13 cellular contexts compared by ENCODE assay signal in the genomic region with DNA sequence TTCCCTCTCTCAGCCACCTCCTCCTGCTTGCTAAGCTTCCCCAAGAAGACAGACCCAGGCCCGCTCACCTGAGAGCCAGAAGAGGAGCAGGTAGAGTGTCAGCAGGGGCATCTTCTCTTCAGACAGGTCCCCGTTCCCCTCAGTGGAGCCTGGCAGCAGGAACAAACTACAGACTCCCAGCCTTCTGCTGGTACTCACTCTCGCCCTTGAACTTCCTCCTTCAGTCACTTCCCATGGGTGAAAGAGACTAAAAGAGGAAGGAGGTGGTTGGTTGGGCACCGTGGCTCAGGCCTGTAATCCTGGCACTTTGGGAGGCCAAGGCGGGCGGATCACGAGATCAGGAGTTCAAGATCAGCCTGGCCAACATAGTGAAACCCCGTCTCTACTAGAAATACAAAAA. TPM values are rescaled to one million over a fixed set of nuclear protein-coding genes. Genes with fewer than 3 reads are reported as not detected.
DNase-seq lines count a peak whose midpoint lies in the region; ATAC-seq and TF ChIP-seq lines count a peak whose summit lies in the region.
"Had no signal": no experiment of that assay in that cellular context is flagged by ENCODE, and none has a peak within 500 bp of the region (broad histone marks: within the 10 kb centered on the region; RNA-seq: fewer than 3 reads in every experiment).

A gene (minus strand): TSS at position 168 of the 400 bp plus-strand sequence. CDS start 57 bp downstream, at position 111.

- H3K36me3 Mint-ChIP-seq in activated T-helper 1 cell treated with anti-CD3 and anti-CD28 coated beads, Interleukin-12 subunit alpha, Interleukin-12 subunit beta, Interleukin-2, Interleukin-4 antibody, amounts not matched to agents 30 ng/mL and 10 ng/mL and 1 ng/mL, durations not matched to agents 14 hours and 24 hours and 36 hours (ENCODE audit: low read depth), result no peaks in the 10 kb centered on the region
- H3K36me3 Mint-ChIP-seq in progenitor cell of endocrine pancreas (ENCODE audit: insufficient read depth), result no peaks in the 10 kb centered on the region
- H3K36me3 Mint-ChIP-seq: activated CD4-positive, alpha-beta memory T cell treated with anti-CD3 and anti-CD28 coated beads for 36 hours had no signal

- in situ Hi-C loops in transverse colon (cut with MboI; ENCODE audit: low pct_ligation_motif_present in 1 of 4, low pct_unique_long_range_greater_than_20kb in 1 of 4, low sequenced_read_pairs in 3 of 4), result no loop called here

- no peaks in the 10 kb centered on the region for H3K36me3 ChIP-seq in right atrium auricular region
- H3K36me3 ChIP-seq in lower lobe of right lung, result no peaks in the 10 kb centered on the region
- H3K36me3 ChIP-seq in transverse colon, result no peaks in the 10 kb centered on the region
- H3K36me3 ChIP-seq in ovary, result no peaks in the 10 kb centered on the region
- H3K36me3 ChIP-seq: HAP-1 had no signal

- H3K27me3 Mint-ChIP-seq in activated T-helper 1 cell treated with anti-CD3 and anti-CD28 coated beads, Interleukin-12 subunit alpha, Interleukin-12 subunit beta, Interleukin-2, Interleukin-4 antibody, amounts not matched to agents 30 ng/mL and 10 ng/mL and 1 ng/mL, durations not matched to agents 14 hours and 24 hours and 36 hours (ENCODE audit: insufficient read depth), result peaks cover 20% of the 10 kb centered on the region
- H3K27me3 Mint-ChIP-seq in progenitor cell of endocrine pancreas, result peaks cover 23% of the 10 kb centered on the region

- no peak within 1 kb of the TSS for H3K4me3 Mint-ChIP-seq in activated T-helper 1 cell treated with anti-CD3 and anti-CD28 coated beads, Interleukin-12 subunit alpha, Interleukin-12 subunit beta, Interleukin-2, Interleukin-4 antibody, amounts not matched to agents 30 ng/mL and 10 ng/mL and 1 ng/mL, durations not matched to agents 14 hours and 24 hours and 36 hours
- H3K4me3 Mint-ChIP-seq in progenitor cell of endocrine pancreas (ENCODE audit: low read depth), result no peak within 1 kb of the TSS
- H3K4me3 Mint-ChIP-seq: activated CD4-positive, alpha-beta memory T cell treated with anti-CD3 and anti-CD28 coated beads for 36 hours; T-helper 1 cell treated with Interleukin-12 subunit alpha and Interleukin-12 subunit beta and Interleukin-4 antibody, amounts not matched to agents 30 μg/mL and 1 μg/mL, for 36 hours had no signal

- TF ChIP-seq CTCF in right atrium auricular region (IDR thresholded peaks at IDR 0.05) (no peak), lower lobe of right lung (IDR thresholded peaks at IDR 0.05) (no peak), transverse colon (IDR thresholded peaks at IDR 0.05) (no peak), progenitor cell of endocrine pancreas (IDR thresholded peaks at IDR 0.05; ENCODE audit: unreplicated experiment) (no peak), ovary (IDR thresholded peaks at IDR 0.05) (no peak)

- H3K9me3 Mint-ChIP-seq in activated T-helper 1 cell treated with anti-CD3 and anti-CD28 coated beads, Interleukin-12 subunit alpha, Interleukin-12 subunit beta, Interleukin-2, Interleukin-4 antibody, amounts not matched to agents 30 ng/mL and 10 ng/mL and 1 ng/mL, durations not matched to agents 14 hours and 24 hours and 36 hours, result no peaks in the 10 kb centered on the region
- H3K9me3 Mint-ChIP-seq in progenitor cell of endocrine pancreas (ENCODE audit: low read depth), result no peaks in the 10 kb centered on the region
- H3K9me3 Mint-ChIP-seq: activated CD4-positive, alpha-beta memory T cell treated with anti-CD3 and anti-CD28 coated beads for 36 hours; T-helper 1 cell treated with Interleukin-12 subunit alpha and Interleukin-12 subunit beta and Interleukin-4 antibody, amounts not matched to agents 30 μg/mL and 1 μg/mL, for 36 hours had no signal

- H3K4me3 ChIP-seq in right atrium auricular region (no peak within 1 kb of the TSS), lower lobe of right lung (peak within 1 kb of the TSS; percentile 42), transverse colon (no peak within 1 kb of the TSS), ovary (no peak within 1 kb of the TSS)
- H3K4me3 ChIP-seq: A549, HAP-1 had no signal

- H3K4me1 Mint-ChIP-seq in activated T-helper 1 cell treated with anti-CD3 and anti-CD28 coated beads, Interleukin-12 subunit alpha, Interleukin-12 subunit beta, Interleukin-2, Interleukin-4 antibody, amounts not matched to agents 30 ng/mL and 10 ng/mL and 1 ng/mL, durations not matched to agents 14 hours and 24 hours and 36 hours (ENCODE audit: low read depth), result no peaks in the 10 kb centered on the region
- H3K4me1 Mint-ChIP-seq in progenitor cell of endocrine pancreas (ENCODE audit: low read depth), result peaks cover 4% of the 10 kb centered on the region

- H3K4me1 ChIP-seq in right atrium auricular region, result no peaks in the 10 kb centered on the region
- peaks cover 16% of the 10 kb centered on the region for H3K4me1 ChIP-seq in lower lobe of right lung
- H3K4me1 ChIP-seq in transverse colon, result peaks cover 0 to 5% (median 2%) of the 10 kb centered on the region in 4 donors
- H3K4me1 ChIP-seq in ovary (ENCODE audit: insufficient read depth), result no peaks in the 10 kb centered on the region
- H3K4me1 ChIP-seq: A549, HAP-1 had no signal

- H3K27ac Mint-ChIP-seq in activated T-helper 1 cell treated with anti-CD3 and anti-CD28 coated beads, Interleukin-12 subunit alpha, Interleukin-12 subunit beta, Interleukin-2, Interleukin-4 antibody, amounts not matched to agents 30 ng/mL and 10 ng/mL and 1 ng/mL, durations not matched to agents 14 hours and 24 hours and 36 hours, result peak within 1 kb of the TSS; percentile 8
- no peak within 1 kb of the TSS for H3K27ac Mint-ChIP-seq in progenitor cell of endocrine pancreas
- H3K27ac Mint-ChIP-seq: activated CD4-positive, alpha-beta memory T cell treated with anti-CD3 and anti-CD28 coated beads for 36 hours; T-helper 1 cell treated with Interleukin-12 subunit alpha and Interleukin-12 subunit beta and Interleukin-4 antibody, amounts not matched to agents 30 μg/mL and 1 μg/mL, for 36 hours had no signal

- intact Hi-C loops in Right ventricle myocardium inferior (cut with DNase I) (no loop called here), lower lobe of right lung (cut with DNase I) (no loop called here), transverse colon (cut with DNase I; ENCODE audit: low total_unique reads) (no loop called here), ovary (cut with DNase I) (no loop called here)
- intact Hi-C loops in activated T-helper 1 cell treated with anti-CD3 and anti-CD28 coated beads, Interleukin-12 subunit alpha, Interleukin-12 subunit beta, Interleukin-2, Interleukin-4 antibody, amounts not matched to agents 30 ng/mL and 10 ng/mL and 1 ng/mL, durations not matched to agents 14 hours and 24 hours and 36 hours (cut with micrococcal nuclease), result no loop called here

- TF ChIP-seq EP300 in transverse colon (IDR thresholded peaks at IDR 0.05; ENCODE audit: low read depth) (no peak), ovary (IDR thresholded peaks at IDR 0.05) (no peak)

- no peaks in the 10 kb centered on the region for H3K27me3 ChIP-seq in right atrium auricular region
- peaks cover 5% of the 10 kb centered on the region for H3K27me3 ChIP-seq in lower lobe of right lung (ENCODE audit: low read depth)
- peaks cover 7% of the 10 kb centered on the region for H3K27me3 ChIP-seq in transverse colon
- H3K27me3 ChIP-seq in ovary, result no peaks in the 10 kb centered on the region

- peak; percentile 85 for DNase-seq in Right ventricle myocardium inferior (ENCODE audit: missing footprints)
- no peak for DNase-seq in right atrium auricular region (ENCODE audit: low spot score)
- no peak for DNase-seq in activated T-helper 1 cell treated with anti-CD3 and anti-CD28 coated beads, Interleukin-12 subunit alpha, Interleukin-12 subunit beta, Interleukin-2, Interleukin-4 antibody, amounts not matched to agents 30 ng/mL and 10 ng/mL and 1 ng/mL, durations not matched to agents 14 hours and 24 hours and 36 hours (ENCODE audit: low spot score)
- DNase-seq in lower lobe of right lung, result peak; percentile 76
- DNase-seq in transverse colon, result peak; percentile 24
- DNase-seq in NCI-H1930 (lab: John Stamatoyannopoulos, UW), result no peak
- DNase-seq in progenitor cell of endocrine pancreas (ENCODE audit: low spot score, unreplicated experiment), result no peak
- DNase-seq in ovary, result no peak
- DNase-seq: activated CD4-positive, alpha-beta memory T cell treated with anti-CD3 and anti-CD28 coated beads for 36 hours; NCI-H2029 had no signal

- ATAC-seq in Right ventricle myocardium inferior, result peak; percentile 60
- peak; percentile 66 to 75 for ATAC-seq in lower lobe of right lung
- ATAC-seq: A549 had no signal

- no peaks in the 10 kb centered on the region for H3K9me3 ChIP-seq in right atrium auricular region
- no peaks in the 10 kb centered on the region for H3K9me3 ChIP-seq in lower lobe of right lung
- no peaks in the 10 kb centered on the region for H3K9me3 ChIP-seq in transverse colon
- no peaks in the 10 kb centered on the region for H3K9me3 ChIP-seq in ovary
- H3K9me3 ChIP-seq: A549, HAP-1 had no signal

- no peak for TF ChIP-seq POLR2A in transverse colon (IDR thresholded peaks at IDR 0.05)
- no peak for TF ChIP-seq POLR2A in ovary (IDR thresholded peaks at IDR 0.05)

- H3K27ac ChIP-seq in right atrium auricular region, result no peak within 1 kb of the TSS
- peak within 1 kb of the TSS; percentile 24 for H3K27ac ChIP-seq in lower lobe of right lung
- peak within 1 kb of the TSS in 1 of 4 donors; percentile 17 for H3K27ac ChIP-seq in transverse colon
- no peak within 1 kb of the TSS for H3K27ac ChIP-seq in ovary
- H3K27ac ChIP-seq: A549 had no signal

- 56% methylated on average over 8 of the region's 8 CpGs; no CpG with 5 or more reads in 1 of the 2 donors for WGBS in transverse colon (ENCODE audit: low coverage in 1 of 2), 2 donors
- 77 to 83% (median 78%) methylated on average over 8 of the region's 8 CpGs for WGBS in ovary, 3 donors

RNA-seq across cellular contexts. Expression of the gene that starts here (rescaled TPM):
- total RNA-seq in Right ventricle myocardium inferior (0.35 TPM), right atrium auricular region (under 1 TPM in 1 of 2 donors, not detected in 1; 0.71 TPM), lower lobe of right lung (66.2 TPM), transverse colon (10 to 100 TPM in 1 of 4 donors, 1 to 10 TPM in 2, under 1 TPM in 1; 0.40 to 37.8 (median 3.7) TPM), progenitor cell of endocrine pancreas (not detected in 2 replicates), ovary (1 to 10 TPM in 2 of 7 donors, under 1 TPM in 4, not detected in 1; 0.23 to 3.9 (median 0.34) TPM)
- total RNA-seq in activated T-helper 1 cell treated with anti-CD3 and anti-CD28 coated beads, Interleukin-12 subunit alpha, Interleukin-12 subunit beta, Interleukin-2, Interleukin-4 antibody, amounts not matched to agents 30 ng/mL and 10 ng/mL and 1 ng/mL, durations not matched to agents 14 hours and 24 hours and 36 hours, result not detected in 2 replicates
- 1 to 10 TPM in 1 of 2 donors, under 1 TPM in 1; 0.36 to 2.6 TPM for polyA plus RNA-seq in ovary
- total RNA-seq: activated CD4-positive, alpha-beta memory T cell treated with anti-CD3 and anti-CD28 coated beads for 36 hours had no signal
- polyA plus RNA-seq: A549 had no signal

Comparison
In these comparisons a context has a peak if more than half of its experiments do, and no peak if none do; other contexts are left out.
1. Peak in DNase-seq and ATAC-seq in Right ventricle myocardium inferior; RNA of the gene not detected or under 1 TPM.
2. DNase-seq: peak in lower lobe of right lung (single experiment) and transverse colon (single experiment); none in right atrium auricular region (single experiment), activated T-helper 1 cell treated with anti-CD3 and anti-CD28 coated beads, Interleukin-12 subunit alpha, Interleukin-12 subunit beta, Interleukin-2, Interleukin-4 antibody, amounts not matched to agents 30 ng/mL and 10 ng/mL and 1 ng/mL, durations not matched to agents 14 hours and 24 hours and 36 hours (single experiment), NCI-H1930 (0 of 2), progenitor cell of endocrine pancreas (single experiment) and ovary (0 of 5).